41 cellular contexts compared by ENCODE assay signal in genomic region chr12:275784-276183, GRCh38. TPM values are rescaled to one million over a fixed set of nuclear protein-coding genes. Genes with fewer than 3 reads are reported as not detected.
"Had no signal": no experiment of that assay in that cellular context is flagged by ENCODE, and none has a peak within 500 bp of the region (broad histone marks: within the 10 kb centered on the region; RNA-seq: fewer than 3 reads in every experiment).

No MANE protein-coding gene starts in this region.

- H3K9me3 Mint-ChIP-seq: activated B cell treated with CpG ODN at 0.5 μM for 24 hours; activated CD4-positive, alpha-beta memory T cell treated with anti-CD3 and anti-CD28 coated beads for 36 hours; activated naive CD4-positive, alpha-beta T cell treated with anti-CD3 and anti-CD28 coated beads for 36 hours; activated naive CD8-positive, alpha-beta T cell treated with anti-CD3 and anti-CD28 coated beads, Interleukin-2, amount 50 U/mL, for 24 hours; activated T-cell treated with anti-CD3 and anti-CD28 coated beads, Interleukin-2, amount 50 U/mL, for 4 hours; activated T-helper 1 cell treated with anti-CD3 and anti-CD28 coated beads, Interleukin-12 subunit alpha, Interleukin-12 subunit beta, Interleukin-2, Interleukin-4 antibody, amounts not matched to agents 30 ng/mL and 10 ng/mL and 1 ng/mL, durations not matched to agents 14 hours and 24 hours and 36 hours; brain; IgD-negative memory B cell had no signal

- H3K4me1 ChIP-seq: Peyer's patch had no signal

- ATAC-seq: activated naive CD8-positive, alpha-beta T cell treated with anti-CD3 and anti-CD28 coated beads, Interleukin-2, amount 50 U/mL, for 24 hours; activated T-cell treated with anti-CD3 and anti-CD28 coated beads, Interleukin-2, amount 50 U/mL, for 4 hours; PC-3; Right ventricle myocardium inferior; SK-N-SH treated with all-trans-retinoic acid at 6 μM for 48 hours had no signal

- FAIRE-seq: bronchial epithelial cell had no signal

- H3K4me3 Mint-ChIP-seq: activated B cell treated with CpG ODN at 0.5 μM for 24 hours; activated CD4-positive, alpha-beta memory T cell treated with anti-CD3 and anti-CD28 coated beads for 36 hours; activated naive CD4-positive, alpha-beta T cell treated with anti-CD3 and anti-CD28 coated beads for 36 hours; activated naive CD8-positive, alpha-beta T cell; activated naive CD8-positive, alpha-beta T cell treated with anti-CD3 and anti-CD28 coated beads, Interleukin-2, amount 50 U/mL, for 24 hours; activated T-cell treated with anti-CD3 and anti-CD28 coated beads, Interleukin-2, amount 50 U/mL, for 4 hours; activated T-helper 1 cell treated with anti-CD3 and anti-CD28 coated beads, Interleukin-12 subunit alpha, Interleukin-12 subunit beta, Interleukin-2, Interleukin-4 antibody, amounts not matched to agents 30 ng/mL and 10 ng/mL and 1 ng/mL, durations not matched to agents 14 hours and 24 hours and 36 hours; brain; IgD-negative memory B cell had no signal

- H3K27me3 ChIP-seq: MG63, Peyer's patch had no signal

- H3K36me3 Mint-ChIP-seq: brain had no signal

- H3K4me3 ChIP-seq: MG63, Peyer's patch had no signal

- DNase-seq: activated B cell treated with CpG ODN at 0.5 μM for 24 hours; activated CD4-positive, alpha-beta memory T cell treated with anti-CD3 and anti-CD28 coated beads for 36 hours; activated CD4-positive, alpha-beta T cell treated with anti-CD3 and anti-CD28 coated beads for 4 hours; activated CD4-positive, alpha-beta T cell treated with anti-CD3 and anti-CD28 coated beads, Interleukin-2, amount 50 U/mL, for 1 hour; activated CD4-positive, CD25-positive, alpha-beta regulatory T cell treated with anti-CD3 and anti-CD28 coated beads, Interleukin-2, amount 50 U/mL, for 72 hours; activated CD8-positive, alpha-beta memory T cell treated with anti-CD3 and anti-CD28 coated beads, Interleukin-2, amount 50 U/mL, for 4 hours; activated gamma-delta T cell treated with Interleukin-2 at 50 U/mL for 16 hours; activated naive CD4-positive, alpha-beta T cell treated with anti-CD3 and anti-CD28 coated beads for 36 hours; activated naive CD8-positive, alpha-beta T cell treated with anti-CD3 and anti-CD28 coated beads, Interleukin-2, amount 50 U/mL, for 24 hours; activated T-cell treated with anti-CD3 and anti-CD28 coated beads for 4 hours; activated T-cell treated with anti-CD3 and anti-CD28 coated beads, Interleukin-2, amount 50 U/mL, for 4 hours; anterior cingulate cortex; central memory CD4-positive, alpha-beta T cell; Kasumi-1; KBM-7; MG63; NCI-H1048; NCI-H1417; NCI-H146; NCI-H187; NCI-H2029 treated with DMSO at 0.1 percent for 48 hours; NCI-H2107; NCI-H345; NCI-H524 treated with DMSO at 0.1 percent for 48 hours; NCI-H748 treated with DMSO at 0.1 percent for 48 hours; PC-3; Peyer's patch; SIG-M5; T-helper 1 cell; T-helper 2 cell; T-helper 9 cell had no signal

- H3K27ac Mint-ChIP-seq: activated B cell treated with CpG ODN at 0.5 μM for 24 hours; activated CD4-positive, alpha-beta memory T cell treated with anti-CD3 and anti-CD28 coated beads for 36 hours; activated naive CD4-positive, alpha-beta T cell treated with anti-CD3 and anti-CD28 coated beads for 36 hours; activated naive CD8-positive, alpha-beta T cell; activated naive CD8-positive, alpha-beta T cell treated with anti-CD3 and anti-CD28 coated beads, Interleukin-2, amount 50 U/mL, for 24 hours; activated T-helper 1 cell treated with anti-CD3 and anti-CD28 coated beads, Interleukin-12 subunit alpha, Interleukin-12 subunit beta, Interleukin-2, Interleukin-4 antibody, amounts not matched to agents 30 ng/mL and 10 ng/mL and 1 ng/mL, durations not matched to agents 14 hours and 24 hours and 36 hours; brain; IgD-negative memory B cell had no signal

- H3K27me3 Mint-ChIP-seq: activated B cell treated with CpG ODN at 0.5 μM for 24 hours; activated CD4-positive, alpha-beta memory T cell treated with anti-CD3 and anti-CD28 coated beads for 36 hours; activated naive CD8-positive, alpha-beta T cell; activated naive CD8-positive, alpha-beta T cell treated with anti-CD3 and anti-CD28 coated beads, Interleukin-2, amount 50 U/mL, for 24 hours; brain; IgD-negative memory B cell had no signal

- H3K27ac ChIP-seq: Peyer's patch, RWPE1, VCaP had no signal

- H3K9me3 ChIP-seq: MG63, Peyer's patch had no signal

- H3K36me3 ChIP-seq: MG63, Peyer's patch had no signal

RNA-seq across cellular contexts. Expression of gene SLC6A13, which starts 13.1 kb away (rescaled TPM):
- total RNA-seq: activated naive CD4-positive, alpha-beta T cell treated with anti-CD3 and anti-CD28 coated beads for 36 hours; PC-3; SK-MEL-5 had no signal
- polyA plus RNA-seq: IgD-negative memory B cell had no signal
